1 cellular context compared by ENCODE assay signal in genomic region chr7:27739914-27740448, GRCh38.
TF ChIP-seq lines count a peak whose summit lies in the region.

Gene TAX1BP1 (plus strand): TSS chr7:27740162. CDS start chr7:27748525, 8,363 bp downstream.

TF ChIP-seq in HepG2, 621 proteins besides CTCF, POLR2A, EP300 and RAD21 (continued from another document and continues in another):
- no peak for TF ChIP-seq HNF1B (CRISPR knock-in tag; IDR thresholded peaks at IDR 0.05)
- TF ChIP-seq ZNF761 (CRISPR knock-in tag; conservative IDR thresholded peaks at IDR 0.05) = no peak
- no peak for TF ChIP-seq ZMYM3 (CRISPR knock-in tag; IDR thresholded peaks at IDR 0.05)
- TF ChIP-seq NFE2 (CRISPR knock-in tag; IDR thresholded peaks at IDR 0.05) = no peak
- peak; percentile 61; the same call in 1 of the 2 replicates for TF ChIP-seq YEATS4 (CRISPR knock-in tag; IDR thresholded peaks at IDR 0.05; ENCODE audit: borderline replicate concordance)
- peak; percentile 46; the same call in 1 of the 2 replicates for TF ChIP-seq ZNF546 (CRISPR knock-in tag; conservative IDR thresholded peaks at IDR 0.05)
- TF ChIP-seq YY1 (IDR thresholded peaks at IDR 0.05; ENCODE audit: insufficient read depth, insufficient replicate concordance, low read depth, low read length) = peak; percentile 80
- no peak for TF ChIP-seq ZFP62 (CRISPR knock-in tag; IDR thresholded peaks at IDR 0.05)
- TF ChIP-seq MZF1 (CRISPR knock-in tag; IDR thresholded peaks at IDR 0.05; ENCODE audit: borderline replicate concordance) = no peak; the same call in 1 of the 2 replicates
- TF ChIP-seq NR0B2 (CRISPR knock-in tag; IDR thresholded peaks at IDR 0.05) = no peak
- TF ChIP-seq THAP7 (CRISPR knock-in tag; IDR thresholded peaks at IDR 0.05) = peak; percentile 80
- TF ChIP-seq ZMAT3 (CRISPR knock-in tag; conservative IDR thresholded peaks at IDR 0.05) = peak; percentile 58; the same call in 1 of the 2 replicates
- peak; percentile 22; the same call in 1 of the 2 replicates for TF ChIP-seq KLF6 (CRISPR knock-in tag; IDR thresholded peaks at IDR 0.05)
- peak; percentile 24; the same call in 1 of the 2 replicates for TF ChIP-seq HBP1 (CRISPR knock-in tag; IDR thresholded peaks at IDR 0.05; ENCODE audit: low read depth)
- no peak for TF ChIP-seq SRY (CRISPR knock-in tag; IDR thresholded peaks at IDR 0.05)
- no peak for TF ChIP-seq ZSCAN25 (CRISPR knock-in tag; IDR thresholded peaks at IDR 0.05)
- TF ChIP-seq ZBTB42 (CRISPR knock-in tag; IDR thresholded peaks at IDR 0.05) = no peak
- TF ChIP-seq ZFAT (CRISPR knock-in tag; conservative IDR thresholded peaks at IDR 0.05) = no peak
- peak; percentile 76; the same call in 1 of the 2 replicates for TF ChIP-seq PRDM10 (CRISPR knock-in tag; IDR thresholded peaks at IDR 0.05; ENCODE audit: low read depth)
- no peak for TF ChIP-seq CREB3 (CRISPR knock-in tag; IDR thresholded peaks at IDR 0.05)
- TF ChIP-seq PHB2 (IDR thresholded peaks at IDR 0.05; ENCODE audit: partially characterized antibody) = no peak
- TF ChIP-seq GATA4 (IDR thresholded peaks at IDR 0.05; ENCODE audit: borderline replicate concordance, low read depth) = peak; percentile 75; the same call in 1 of the 2 replicates
- no peak for TF ChIP-seq ATF6 (CRISPR knock-in tag; conservative IDR thresholded peaks at IDR 0.05)
- TF ChIP-seq ZNF776 (CRISPR knock-in tag; IDR thresholded peaks at IDR 0.05) = no peak
- peak; percentile 36; the same call in 1 of the 2 replicates for TF ChIP-seq TBX2 (CRISPR knock-in tag; IDR thresholded peaks at IDR 0.05; ENCODE audit: borderline replicate concordance)
- no peak for TF ChIP-seq EED (CRISPR knock-in tag; IDR thresholded peaks at IDR 0.05)
- TF ChIP-seq ONECUT2 (CRISPR knock-in tag; IDR thresholded peaks at IDR 0.05) = no peak
- peak; percentile 71 for TF ChIP-seq MYC (CRISPR knock-in tag; IDR thresholded peaks at IDR 0.05; ENCODE audit: borderline replicate concordance)
- peak; percentile 64; the same call in 1 of the 2 replicates for TF ChIP-seq ZMYM4 (CRISPR knock-in tag; IDR thresholded peaks at IDR 0.05)
- peak; percentile 57; the same call in 1 of the 2 replicates for TF ChIP-seq ELF4 (CRISPR knock-in tag; IDR thresholded peaks at IDR 0.05; ENCODE audit: borderline replicate concordance)
- TF ChIP-seq ZNF253 (CRISPR knock-in tag; IDR thresholded peaks at IDR 0.05; ENCODE audit: borderline replicate concordance) = no peak
- TF ChIP-seq ZNF235 (CRISPR knock-in tag; IDR thresholded peaks at IDR 0.05; ENCODE audit: borderline replicate concordance) = no peak
- no peak for TF ChIP-seq TCF7L2 (IDR thresholded peaks at IDR 0.05; ENCODE audit: low read depth, low read length)
- no peak for TF ChIP-seq RBAK (CRISPR knock-in tag; IDR thresholded peaks at IDR 0.05)
- TF ChIP-seq THAP9 (CRISPR knock-in tag; IDR thresholded peaks at IDR 0.05; ENCODE audit: borderline replicate concordance) = peak; percentile 90; the same call in 1 of the 2 replicates
- TF ChIP-seq CEBPB (IDR thresholded peaks at IDR 0.05; ENCODE audit: borderline replicate concordance, low read depth, low read length) = peak; percentile 84
- no peak for TF ChIP-seq NFE2L2 (IDR thresholded peaks at IDR 0.05; ENCODE audit: low read length)
- no peak for TF ChIP-seq KLF13 (CRISPR knock-in tag; IDR thresholded peaks at IDR 0.05)
- no peak for TF ChIP-seq U2AF2 (IDR thresholded peaks at IDR 0.05; ENCODE audit: low read depth, low read length)
- peak in 1 of 2 experiments; percentile 78; a peak in 2 of 4 replicates for TF ChIP-seq KLF16 (CRISPR knock-in tag; IDR thresholded peaks at IDR 0.05)
- TF ChIP-seq ATF7 (IDR thresholded peaks at IDR 0.05) = no peak
- peak; percentile 63; the same call in 1 of the 2 replicates for TF ChIP-seq ATF7 (CRISPR knock-in tag; IDR thresholded peaks at IDR 0.05)
- TF ChIP-seq ZNF609 (CRISPR knock-in tag; IDR thresholded peaks at IDR 0.05; ENCODE audit: borderline replicate concordance) = peak; percentile 67; the same call in 1 of the 2 replicates
